Comparison of ENCODE assay signal across 1 cellular context in genomic region chr2:168884990-168885389, GRCh38.
TF ChIP-seq lines count a peak whose summit lies in the region.

No MANE protein-coding gene starts in this region.

TF ChIP-seq in GM12878, 131 proteins besides CTCF, POLR2A, EP300 and RAD21:
- TF ChIP-seq NR2F1 (conservative IDR thresholded peaks at IDR 0.05) (no peak), HDAC2 (IDR thresholded peaks at IDR 0.05) (no peak), JUND (IDR thresholded peaks at IDR 0.05; ENCODE audit: low read depth, low read length) (no peak), ELK1 (IDR thresholded peaks at IDR 0.05; ENCODE audit: low read depth, low read length) (no peak), SMAD5 (IDR thresholded peaks at IDR 0.05; ENCODE audit: low read depth) (no peak), ZBTB40 (IDR thresholded peaks at IDR 0.05; ENCODE audit: borderline replicate concordance) (no peak)
